In the genomic region with DNA sequence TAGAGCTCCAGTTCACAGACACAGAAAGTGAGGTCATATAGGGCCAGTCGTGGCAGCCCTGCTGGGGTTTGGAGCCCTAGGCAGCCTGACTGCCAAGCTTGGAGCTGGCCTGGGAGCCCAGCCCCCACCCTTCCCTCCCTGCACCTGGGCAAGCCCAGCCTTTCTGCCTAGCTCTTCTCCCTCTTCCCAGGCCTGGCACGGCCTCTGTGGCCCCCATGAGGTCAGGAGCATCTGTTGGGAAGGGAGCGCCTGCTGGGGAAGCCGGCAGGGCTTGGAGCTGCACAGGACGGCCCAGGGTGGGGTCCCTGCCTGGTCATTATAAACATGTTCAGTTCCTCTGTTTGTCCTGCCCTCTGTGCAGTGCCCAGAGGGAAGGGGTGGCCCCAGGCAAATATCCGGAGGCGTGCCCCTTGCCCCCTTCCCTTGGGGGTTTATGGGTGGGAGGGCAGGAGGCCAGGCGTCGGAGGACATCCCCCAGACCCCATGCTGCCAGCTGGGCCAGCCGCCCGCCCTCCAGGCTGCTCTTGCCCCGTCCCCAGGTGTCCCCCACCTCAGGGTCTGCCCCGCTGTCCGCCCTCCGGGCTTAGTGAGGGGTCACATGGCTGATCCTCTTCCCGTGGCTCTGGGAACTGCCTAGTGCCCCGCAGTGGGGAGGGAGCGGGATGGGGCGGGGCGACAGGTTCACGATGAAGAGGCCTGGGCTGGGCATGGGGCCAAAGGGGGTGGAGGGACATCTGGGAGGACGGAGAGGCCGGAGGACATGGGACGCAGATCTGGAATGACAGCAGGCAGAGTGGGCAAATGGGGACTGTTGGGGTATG, we compare ENCODE assay signal across 10 cellular contexts. TPM values are rescaled to one million over a fixed set of nuclear protein-coding genes. Genes with fewer than 3 reads are reported as not detected.
DNase-seq lines count a peak whose midpoint lies in the region; ATAC-seq and TF ChIP-seq lines count a peak whose summit lies in the region.
"Had no signal": no experiment of that assay in that cellular context is flagged by ENCODE, and none has a peak within 500 bp of the region (broad histone marks: within the 10 kb centered on the region; RNA-seq: fewer than 3 reads in every experiment).

No MANE protein-coding gene starts in this region.

- H2BK120ac ChIP-seq in neuronal stem cell (ENCODE audit: low read depth, low read length) = no peak overlapping the region

- peaks cover 13% of the 10 kb centered on the region for H3K79me1 ChIP-seq in neuronal stem cell (ENCODE audit: low read depth, low read length)

- peaks cover 12% of the 10 kb centered on the region for H3K4me1 Mint-ChIP-seq in glutamatergic neuron (ENCODE audit: low read depth, unreplicated experiment)

- H2AFZ ChIP-seq in PC-3 (ENCODE audit: low read length) (no peak overlapping the region), neuronal stem cell (ENCODE audit: low read length) (no peak overlapping the region)

- H3K27ac Mint-ChIP-seq in glutamatergic neuron (ENCODE audit: unreplicated experiment) = no peak overlapping the region
- H3K27ac Mint-ChIP-seq: activated CD4-positive, alpha-beta T cell treated with anti-CD3 and anti-CD28 coated beads, Interleukin-2, amount 10 ng/mL, durations not matched to agents 24 days and 14 days had no signal

- H4K8ac ChIP-seq in neuronal stem cell (ENCODE audit: low read depth, low read length) = no peak overlapping the region

- peak overlapping the region; percentile 25 for H2AK5ac ChIP-seq in neuronal stem cell (ENCODE audit: low read depth, low read length)

- no peak overlapping the region for H3K4me3 ChIP-seq in PC-3 (ENCODE audit: low read length)
- H3K4me3 ChIP-seq in gastroesophageal sphincter = peak overlapping the region in 1 of 2 donors; percentile 12
- H3K4me3 ChIP-seq in neuronal stem cell (ENCODE audit: low read length in 2 of 2) = no peak overlapping the region

- H3K27me3 ChIP-seq in PC-3 (ENCODE audit: low read length) = no peaks in the 10 kb centered on the region
- H3K27me3 ChIP-seq in gastroesophageal sphincter = no peaks in the 10 kb centered on the region
- no peaks in the 10 kb centered on the region for H3K27me3 ChIP-seq in neuronal stem cell (ENCODE audit: control insufficient read depth in 3 of 3, insufficient read depth in 3 of 3, low read depth in 1 of 3, low read length in 3 of 3)

- WGBS in gastroesophageal sphincter (ENCODE audit: low coverage in 1 of 2), 2 donors = 26 to 57% methylated on average over 2 to 4 of the region's 24 CpGs
- no CpG with 5 or more reads among the region's 24 CpGs for WGBS in neuronal stem cell (ENCODE audit: extremely low coverage in 2 of 2, insufficient read length in 2 of 2, insufficient replicate concordance in 1 of 2), 2 donors

- peaks cover 1% of the 10 kb centered on the region for H3K9me3 Mint-ChIP-seq in glutamatergic neuron (ENCODE audit: unreplicated experiment)
- H3K9me3 Mint-ChIP-seq: activated CD4-positive, alpha-beta T cell treated with anti-CD3 and anti-CD28 coated beads, Interleukin-2, amount 10 ng/mL, durations not matched to agents 24 days and 14 days had no signal

- ATAC-seq in PC-3 = peak; percentile 33
- peak; percentile 71 for ATAC-seq in gastroesophageal sphincter
- no peak for ATAC-seq in HG03520 (IDR thresholded peaks at IDR 0.05; ENCODE audit: unreplicated experiment)

- TF ChIP-seq CTCF in PC-3 (conservative IDR thresholded peaks at IDR 0.05; ENCODE audit: low read depth, low read length) = no peak
- no peak for TF ChIP-seq CTCF in gastroesophageal sphincter (IDR thresholded peaks at IDR 0.05)
- no peak for TF ChIP-seq CTCF in glutamatergic neuron (IDR thresholded peaks at IDR 0.05; ENCODE audit: partially characterized antibody, unreplicated experiment)

- CTCF ChIA-PET in PC-3 (lab: Charles Lee) = interaction anchor here (0.6 kb wide), 1 partner anchor 199 kb away, joined by 3 read pairs; no protein-coding TSS in a partner anchor

- H3K23ac ChIP-seq in neuronal stem cell (ENCODE audit: low read depth, low read length, poor library complexity) = peak overlapping the region; percentile 73

- H3K9me3 ChIP-seq in PC-3 (ENCODE audit: low read length) (no peaks in the 10 kb centered on the region), gastroesophageal sphincter (no peaks in the 10 kb centered on the region), neuronal stem cell (replicated peaks in 1 of 2; ENCODE audit: control insufficient read depth in 2 of 2, insufficient read depth in 1 of 2, low read depth in 1 of 2, low read length in 2 of 2) (no peaks in the 10 kb centered on the region)

- H3K4me3 Mint-ChIP-seq in glutamatergic neuron (ENCODE audit: unreplicated experiment) = no peak overlapping the region
- H3K4me3 Mint-ChIP-seq: activated CD4-positive, alpha-beta T cell treated with anti-CD3 and anti-CD28 coated beads, Interleukin-2, amount 10 ng/mL, durations not matched to agents 24 days and 14 days had no signal

- no peak for TF ChIP-seq POLR2A in gastroesophageal sphincter (IDR thresholded peaks at IDR 0.05)

- H3K4ac ChIP-seq in neuronal stem cell (ENCODE audit: low read length) = no peak overlapping the region

- H3K14ac ChIP-seq in neuronal stem cell (ENCODE audit: low read length) = no peak overlapping the region

- peaks cover 30% of the 10 kb centered on the region for H3K79me2 ChIP-seq in PC-3 (ENCODE audit: low read length)

- peak overlapping the region; percentile 44 for H3K27ac ChIP-seq in PC-3 (ENCODE audit: low read length)
- H3K27ac ChIP-seq in gastroesophageal sphincter = peak overlapping the region in 3 of 4 donors; percentile 35 to 66 (median 57)
- H3K27ac ChIP-seq in neuronal stem cell (replicated peaks; ENCODE audit: low read length) = no peak overlapping the region

- no peaks in the 10 kb centered on the region for H3K9me2 ChIP-seq in PC-3 (replicated peaks; ENCODE audit: low read length)

- H3K4me2 ChIP-seq in PC-3 (ENCODE audit: low read length) (peak overlapping the region; percentile 61), neuronal stem cell (ENCODE audit: insufficient read depth, low read length, poor library complexity, severe bottlenecking) (peak overlapping the region; percentile 0)

- H3K9ac ChIP-seq in PC-3 (ENCODE audit: low read length) (no peak overlapping the region), neuronal stem cell (ENCODE audit: low read depth, low read length, poor library complexity) (peak overlapping the region; percentile 70)

- H3K36me3 Mint-ChIP-seq in glutamatergic neuron (ENCODE audit: unreplicated experiment) = no peaks in the 10 kb centered on the region

- peak overlapping the region; percentile 44 for H3K18ac ChIP-seq in neuronal stem cell (ENCODE audit: low read length)

- BruUV-seq in PC-3 (replicated peaks; lab: Mats Ljungman, UMichigan) = no TSS peak

- no peak overlapping the region for H2BK12ac ChIP-seq in neuronal stem cell (ENCODE audit: low read length)

- H4K91ac ChIP-seq in neuronal stem cell (ENCODE audit: low read depth, low read length, poor library complexity) = no peak overlapping the region

- POLR2A ChIA-PET in PC-3 (lab: Charles Lee; ENCODE audit: unreplicated experiment) = no interaction called here

- intact Hi-C loops in PC-3 (cut with micrococcal nuclease) = no loop called here

- no peaks in the 10 kb centered on the region for H3K36me3 ChIP-seq in PC-3 (ENCODE audit: low read depth, low read length)
- H3K36me3 ChIP-seq in gastroesophageal sphincter = peaks cover 0 to 37% of the 10 kb centered on the region in 2 donors
- peaks cover 20 to 22% of the 10 kb centered on the region in 2 donors for H3K36me3 ChIP-seq in neuronal stem cell (replicated peaks in 1 of 2; ENCODE audit: control insufficient read depth in 2 of 2, insufficient read depth in 2 of 2, low read length in 2 of 2)

- H3F3A ChIP-seq in PC-3 (ENCODE audit: low read length, unreplicated experiment) = no peaks in the 10 kb centered on the region

- DNase-seq in DMS153 (lab: John Stamatoyannopoulos, UW) (peak; percentile 61), PC-3 (peak; percentile 44), neuronal stem cell (ENCODE audit: low spot score) (no peak), foreskin melanocyte (no peak), glutamatergic neuron (no peak), NCI-H128 (lab: John Stamatoyannopoulos, UW; ENCODE audit: unreplicated experiment) (no peak)
- DNase-seq: activated CD4-positive, alpha-beta T cell treated with anti-CD3 and anti-CD28 coated beads, Interleukin-2, amount 10 ng/mL, durations not matched to agents 24 days and 14 days had no signal

- no peak overlapping the region for H2BK5ac ChIP-seq in neuronal stem cell (ENCODE audit: low read length)

- peaks cover 16% of the 10 kb centered on the region for H3K4me1 ChIP-seq in PC-3 (ENCODE audit: insufficient read depth, low read length)
- H3K4me1 ChIP-seq in gastroesophageal sphincter = peaks cover 0 to 51% (median 12%) of the 10 kb centered on the region in 3 donors
- H3K4me1 ChIP-seq in neuronal stem cell (ENCODE audit: control insufficient read depth in 2 of 2, insufficient read depth in 1 of 2, low read depth in 1 of 2, low read length in 2 of 2) = peaks cover 11 to 12% of the 10 kb centered on the region in 2 donors

- H3K27me3 Mint-ChIP-seq in glutamatergic neuron (ENCODE audit: unreplicated experiment) = peaks cover 4% of the 10 kb centered on the region
- H3K27me3 Mint-ChIP-seq: activated CD4-positive, alpha-beta T cell treated with anti-CD3 and anti-CD28 coated beads, Interleukin-2, amount 10 ng/mL, durations not matched to agents 24 days and 14 days had no signal

- no peak for TF ChIP-seq EP300 in gastroesophageal sphincter (IDR thresholded peaks at IDR 0.05)

- H2BK15ac ChIP-seq in neuronal stem cell (ENCODE audit: low read length) = no peak overlapping the region

- no peaks in the 10 kb centered on the region; the same call in 1 of the 2 replicates for H4K20me1 ChIP-seq in PC-3 (ENCODE audit: low read length)

RNA-seq across cellular contexts. Expression of a gene that starts 30.0 kb away (rescaled TPM):
- total RNA-seq in PC-3 (2014; rRNA removed) = 2.2 and 6.2 TPM in 2 replicates
- 10 to 100 TPM in 1 of 4 donors, 1 to 10 TPM in 1, under 1 TPM in 2; 0.13 to 13.7 (median 2.3) TPM for total RNA-seq in gastroesophageal sphincter
- 2.0 TPM for polyA plus RNA-seq in neuronal stem cell (2013, experiment 1 of 2)
- 1.6 TPM for polyA plus RNA-seq in neuronal stem cell (2013, experiment 2 of 2)
- 0.61 TPM for total RNA-seq in glutamatergic neuron (ENCODE audit: unreplicated experiment)
- total RNA-seq: activated CD4-positive, alpha-beta T cell treated with anti-CD3 and anti-CD28 coated beads, Interleukin-2, amount 10 ng/mL, durations not matched to agents 24 days and 14 days had no signal

RNA-seq across cellular contexts. Expression of a gene that starts 37.3 kb away (rescaled TPM):
- total RNA-seq in PC-3 (2014; rRNA removed) (not detected in 2 replicates), gastroesophageal sphincter (not detected), glutamatergic neuron (ENCODE audit: unreplicated experiment) (not detected)
- polyA plus RNA-seq in neuronal stem cell (2013, experiment 1 of 2) = not detected
- polyA plus RNA-seq in neuronal stem cell (2013, experiment 2 of 2) = not detected
- total RNA-seq: activated CD4-positive, alpha-beta T cell treated with anti-CD3 and anti-CD28 coated beads, Interleukin-2, amount 10 ng/mL, durations not matched to agents 24 days and 14 days; kidney epithelial cell had no signal

RNA-seq across cellular contexts. Expression of a gene that starts 41.2 kb away (rescaled TPM):
- 13.5 and 16.2 TPM in 2 replicates for total RNA-seq in PC-3 (2014; rRNA removed)
- 10 to 100 TPM in 1 of 4 donors, 1 to 10 TPM in 3; 6.1 to 16.3 (median 7.5) TPM for total RNA-seq in gastroesophageal sphincter
- 102 TPM for polyA plus RNA-seq in neuronal stem cell (2013, experiment 1 of 2)
- polyA plus RNA-seq in neuronal stem cell (2013, experiment 2 of 2) = 96.5 TPM
- 52.5 TPM for total RNA-seq in glutamatergic neuron (ENCODE audit: unreplicated experiment)

Comparison
In these comparisons a context has a peak if more than half of its experiments do, and no peak if none do; other contexts are left out.
1. DNase-seq: peak in DMS153 (single experiment) and PC-3 (single experiment); none in neuronal stem cell (single experiment), foreskin melanocyte (single experiment), glutamatergic neuron (single experiment) and NCI-H128 (single experiment).